23 cellular contexts compared by ENCODE assay signal in the genomic region with DNA sequence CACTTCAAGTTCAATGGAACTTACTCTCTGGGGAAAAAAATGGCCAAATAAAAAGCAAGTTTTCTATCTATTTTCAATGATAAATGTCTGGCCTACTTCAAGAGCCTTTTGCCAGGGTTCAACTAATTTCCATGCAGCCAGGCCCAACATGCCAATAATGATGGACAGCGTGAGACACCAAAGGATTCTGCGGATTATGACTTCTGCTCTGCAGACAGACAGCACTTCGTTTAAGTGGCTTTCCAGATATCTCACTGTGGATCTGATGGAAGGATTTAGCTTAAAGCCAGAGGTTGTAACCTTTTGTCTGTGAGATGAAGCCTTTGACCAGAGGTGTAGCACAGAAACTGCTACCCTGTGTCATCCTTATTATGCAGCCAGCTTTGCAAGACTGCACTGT.
"Had no signal": no experiment of that assay in that cellular context is flagged by ENCODE, and none has a peak within 500 bp of the region (broad histone marks: within the 10 kb centered on the region; RNA-seq: fewer than 3 reads in every experiment).

No MANE protein-coding gene starts in this region.

- DNase-seq: hippocampal formation; kidney; left colon; left lung; lower lobe of right lung; mammary epithelial cell; mesenchymal stem cell; midbrain; mucosa of descending colon; naive thymus-derived CD4-positive, alpha-beta T cell; ovary; right lobe of liver; stimulated activated CD4-positive, alpha-beta T cell treated with anti-CD3 and anti-CD28 coated beads, Interleukin-1b, Interleukin-23, amount 100 ng/mL, for 48 hours; stimulated activated CD4-positive, alpha-beta T cell treated with anti-CD3 and anti-CD28 coated beads, Interleukin-2, amount 100 ng/mL, for 48 hours; stimulated activated CD4-positive, alpha-beta T cell treated with anti-CD3 and anti-CD28 coated beads, Interleukin-4, amount 100 ng/mL, for 4 hours; stimulated activated CD8-positive, alpha-beta memory T cell treated with anti-CD3 and anti-CD28 coated beads, Interleukin-4, amount 100 ng/mL, for 48 hours; stimulated activated naive CD4-positive, alpha-beta T cell treated with Interleukin-2 at 50 U/mL for 16 hours; stimulated activated naive CD8-positive, alpha-beta T cell treated with anti-CD3 and anti-CD28 coated beads, Interleukin-15, amount 100 ng/mL, for 72 hours; substantia nigra; uterus had no signal

- H3K4me1 ChIP-seq: left lung, lower lobe of right lung, right atrium auricular region, right lobe of liver, tibial nerve, uterus had no signal

- H3K27ac ChIP-seq: left lung, lower lobe of right lung, ovary, right atrium auricular region, right lobe of liver, tibial nerve, uterus had no signal

- H3K27me3 ChIP-seq: left lung, ovary, right atrium auricular region, right lobe of liver, tibial nerve, uterus had no signal

- H3K9me3 ChIP-seq: left lung, lower lobe of right lung, mucosa of descending colon, ovary, right atrium auricular region, right lobe of liver, tibial nerve, uterus had no signal

- H3K4me3 ChIP-seq: left lung, lower lobe of right lung, mucosa of descending colon, ovary, right atrium auricular region, right lobe of liver, smooth muscle cell, tibial nerve, uterus had no signal

- FAIRE-seq: kidney had no signal

- H3K36me3 ChIP-seq: left lung, lower lobe of right lung, ovary, right atrium auricular region, right lobe of liver, tibial nerve, uterus had no signal
